Comparison of ENCODE assay signal across 1 cellular context in genomic region chr14:101809671-101810514, GRCh38.
TF ChIP-seq lines count a peak whose summit lies in the region.

No MANE protein-coding gene starts in this region.

TF ChIP-seq in HEK293, 187 proteins besides CTCF, POLR2A, EP300 and RAD21 (continued from another document and continues in another):
- peak; percentile 79 for TF ChIP-seq KLF8 (tag by site-specific recombination; IDR thresholded peaks at IDR 0.05)
- TF ChIP-seq ZNF449 (tag by site-specific recombination; IDR thresholded peaks at IDR 0.05), result no peak; the same call in 1 of the 2 replicates
- TF ChIP-seq ZNF645 (tag by site-specific recombination; IDR thresholded peaks at IDR 0.05), result no peak
- no peak for TF ChIP-seq ZNF138 (tag by site-specific recombination; IDR thresholded peaks at IDR 0.05; ENCODE audit: borderline replicate concordance)
- TF ChIP-seq MZF1 (tag by site-specific recombination; IDR thresholded peaks at IDR 0.05; ENCODE audit: borderline replicate concordance), result peak; percentile 41; the same call in 1 of the 2 replicates
- TF ChIP-seq ATF2 (tag by site-specific recombination; IDR thresholded peaks at IDR 0.05; ENCODE audit: low read depth), result peak; percentile 54
- TF ChIP-seq ZNF704 (tag by site-specific recombination; IDR thresholded peaks at IDR 0.05), result no peak
- TF ChIP-seq ZNF791 (tag by site-specific recombination; IDR thresholded peaks at IDR 0.05), result no peak
- 0 out of 2 replicates have a peak, but pooled peaks have one; percentile 23 for TF ChIP-seq ZBTB8A (tag by site-specific recombination; IDR thresholded peaks at IDR 0.05)
- TF ChIP-seq ZNF558 (tag by site-specific recombination; IDR thresholded peaks at IDR 0.05), result no peak
- TF ChIP-seq YY1 (tag by site-specific recombination; IDR thresholded peaks at IDR 0.05), result peak; percentile 87
- TF ChIP-seq ZNF501 (tag by site-specific recombination; IDR thresholded peaks at IDR 0.05), result peak; percentile 56; the same call in 1 of the 2 replicates
- TF ChIP-seq ZNF544 (tag by site-specific recombination; IDR thresholded peaks at IDR 0.05), result no peak
- TF ChIP-seq ZNF423 (tag by site-specific recombination; IDR thresholded peaks at IDR 0.05), result no peak
- TF ChIP-seq ELK4 (IDR thresholded peaks at IDR 0.05; ENCODE audit: borderline replicate concordance, low read depth, low read length), result no peak
- TF ChIP-seq ZNF335 (tag by site-specific recombination; conservative IDR thresholded peaks at IDR 0.05), result peak; percentile 87
- no peak for TF ChIP-seq GLIS2 (tag by site-specific recombination; IDR thresholded peaks at IDR 0.05)
- peak; percentile 76 for TF ChIP-seq ZNF350 (tag by site-specific recombination; IDR thresholded peaks at IDR 0.05)
- no peak for TF ChIP-seq ZNF354C (tag by site-specific recombination; IDR thresholded peaks at IDR 0.05; ENCODE audit: borderline replicate concordance, low read depth)
- TF ChIP-seq BCL11B (tag by site-specific recombination; IDR thresholded peaks at IDR 0.05; ENCODE audit: low read depth), result no peak
- TF ChIP-seq SCRT2 (tag by site-specific recombination; IDR thresholded peaks at IDR 0.05), result no peak
- TF ChIP-seq ZBTB7A (tag by site-specific recombination; IDR thresholded peaks at IDR 0.05; ENCODE audit: low read depth), result no peak
- no peak for TF ChIP-seq ZNF621 (tag by site-specific recombination; IDR thresholded peaks at IDR 0.05)
- no peak for TF ChIP-seq ZNF626 (tag by site-specific recombination; IDR thresholded peaks at IDR 0.05)
- TF ChIP-seq ZSCAN4 (tag by site-specific recombination; IDR thresholded peaks at IDR 0.05), result no peak
- no peak for TF ChIP-seq ZNF433 (tag by site-specific recombination; IDR thresholded peaks at IDR 0.05; ENCODE audit: low read depth)
- TF ChIP-seq ZSCAN18 (tag by site-specific recombination; IDR thresholded peaks at IDR 0.05), result no peak
- TF ChIP-seq ZNF701 (tag by site-specific recombination; IDR thresholded peaks at IDR 0.05), result no peak
- no peak for TF ChIP-seq ZNF248 (tag by site-specific recombination; IDR thresholded peaks at IDR 0.05)
- TF ChIP-seq YY2 (tag by site-specific recombination; IDR thresholded peaks at IDR 0.05), result peak; percentile 53; the same call in 1 of the 2 replicates
- no peak for TF ChIP-seq ZNF239 (tag by site-specific recombination; IDR thresholded peaks at IDR 0.05)
- TF ChIP-seq PRDM4 (tag by site-specific recombination; IDR thresholded peaks at IDR 0.05), result no peak
- TF ChIP-seq ZNF692 (tag by site-specific recombination; IDR thresholded peaks at IDR 0.05), result peak; percentile 38
- TF ChIP-seq ZNF837 (tag by site-specific recombination; IDR thresholded peaks at IDR 0.05), result no peak
- TF ChIP-seq ZNF157 (tag by site-specific recombination; IDR thresholded peaks at IDR 0.05), result no peak
- no peak for TF ChIP-seq REST (tag by site-specific recombination; IDR thresholded peaks at IDR 0.05)
- TF ChIP-seq ZBTB6 (tag by site-specific recombination; IDR thresholded peaks at IDR 0.05), result no peak
- TF ChIP-seq PRDM6 (tag by site-specific recombination; IDR thresholded peaks at IDR 0.05), result peak; percentile 88
